1 cellular context compared by ENCODE assay signal in genomic region chr17:35171834-35172233, GRCh38.
TF ChIP-seq lines count a peak whose summit lies in the region.

No MANE protein-coding gene starts in this region.

TF ChIP-seq in HepG2, 621 proteins besides CTCF, POLR2A, EP300 and RAD21:
- TF ChIP-seq ZNF605 (CRISPR knock-in tag; IDR thresholded peaks at IDR 0.05), result no peak
- TF ChIP-seq SAFB2 (CRISPR knock-in tag; IDR thresholded peaks at IDR 0.05; ENCODE audit: borderline replicate concordance, low read depth), result no peak
- peak; percentile 95 for TF ChIP-seq ATF7 (IDR thresholded peaks at IDR 0.05)
- no peak for TF ChIP-seq ATF7 (CRISPR knock-in tag; IDR thresholded peaks at IDR 0.05)
- no peak for TF ChIP-seq CEBPG (CRISPR knock-in tag; IDR thresholded peaks at IDR 0.05)
- peak; percentile 55 for TF ChIP-seq CREB1 (IDR thresholded peaks at IDR 0.05)
- TF ChIP-seq CREB1 (CRISPR knock-in tag; IDR thresholded peaks at IDR 0.05), result no peak
